Comparison of ENCODE assay signal across 17 cellular contexts in genomic region chr3:172233474-172234277, GRCh38.
"Had no signal": no experiment of that assay in that cellular context is flagged by ENCODE, and none has a peak within 500 bp of the region (broad histone marks: within the 10 kb centered on the region; RNA-seq: fewer than 3 reads in every experiment).

No MANE protein-coding gene starts in this region.

- H3K27me3 ChIP-seq: heart right ventricle, upper lobe of left lung, uterus had no signal

- H3K9me3 ChIP-seq: heart right ventricle, mucosa of descending colon, upper lobe of left lung, uterus had no signal

- DNase-seq: effector memory CD4-positive, alpha-beta T cell; heart right ventricle; hypothalamus; mammary epithelial cell; mucosa of descending colon; naive thymus-derived CD8-positive, alpha-beta T cell; occipital lobe; small intestine; stimulated activated CD4-positive, alpha-beta T cell treated with anti-CD3 and anti-CD28 coated beads, Interleukin-2, amount 100 ng/mL, for 48 hours; stimulated activated naive CD4-positive, alpha-beta T cell treated with Interleukin-2 at 50 U/mL for 16 hours; upper lobe of left lung; uterus had no signal

- FAIRE-seq: endometrium, frontal cortex, islet of Langerhans had no signal

- H3K9me3 Mint-ChIP-seq: naive thymus-derived CD8-positive, alpha-beta T cell had no signal

- H3K4me3 ChIP-seq: heart right ventricle, mucosa of descending colon, upper lobe of left lung, uterus had no signal

- ATAC-seq: esophagus mucosa; heart right ventricle; left lobe of liver; mucosa of descending colon; naive thymus-derived CD8-positive, alpha-beta T cell had no signal

- H3K27ac Mint-ChIP-seq: naive thymus-derived CD8-positive, alpha-beta T cell had no signal

- H3K27me3 Mint-ChIP-seq: naive thymus-derived CD8-positive, alpha-beta T cell had no signal

- H3K27ac ChIP-seq: heart right ventricle, uterus had no signal

- H3K36me3 ChIP-seq: uterus had no signal

- H3K4me3 Mint-ChIP-seq: naive thymus-derived CD8-positive, alpha-beta T cell had no signal
